Comparison of ENCODE assay signal across 24 cellular contexts in the genomic region with DNA sequence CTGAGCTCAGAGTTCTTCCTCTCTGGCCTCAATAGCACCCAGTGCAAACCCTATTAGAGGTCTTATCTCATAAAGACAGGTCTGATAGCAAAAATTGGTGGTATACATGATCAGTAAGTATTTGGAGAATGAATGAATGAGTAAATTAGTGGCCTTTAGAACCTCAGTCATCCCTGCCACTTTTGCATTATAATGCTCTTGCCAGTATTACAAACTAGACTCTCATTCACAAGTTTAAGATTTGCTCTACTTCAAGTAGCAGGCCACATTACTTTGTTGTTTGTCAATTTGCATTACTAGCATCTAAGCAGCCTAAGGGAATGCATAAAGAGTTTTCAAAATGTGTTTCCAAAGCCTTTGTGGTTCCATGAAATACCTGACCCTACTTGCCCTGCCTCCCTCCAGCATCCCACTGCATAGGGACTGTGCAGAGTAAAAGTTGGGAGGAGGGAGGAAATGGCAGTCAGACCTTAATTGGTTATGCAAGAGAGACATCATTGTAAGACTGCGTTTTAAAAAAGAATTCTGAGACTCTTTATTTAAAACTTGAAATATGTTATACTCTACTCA. TPM values are rescaled to one million over a fixed set of nuclear protein-coding genes. Genes with fewer than 3 reads are reported as not detected.
A peak's percentile ranks its signal among the peaks of the same experiment; 100 is the strongest.
DNase-seq lines count a peak whose midpoint lies in the region; ATAC-seq, FAIRE-seq and TF ChIP-seq lines count a peak whose summit lies in the region.
"Had no signal": no experiment of that assay in that cellular context is flagged by ENCODE, and none has a peak within 500 bp of the region (broad histone marks: within the 10 kb centered on the region; RNA-seq: fewer than 3 reads in every experiment).

No MANE protein-coding gene starts in this region.

- DNase-seq in HAP-1 (ENCODE audit: low spot score in 2 of 2): peak; percentile 61 to 73
- DNase-seq in GM12878 (ENCODE audit: low read depth, low spot score): no peak
- no peak for DNase-seq in NCI-H1436 (lab: John Stamatoyannopoulos, UW)
- DNase-seq in stimulated activated CD8-positive, alpha-beta memory T cell treated with anti-CD3 and anti-CD28 coated beads, Interleukin-4, amount 100 ng/mL, for 48 hours: no peak
- no peak for DNase-seq in superior temporal gyrus (ENCODE audit: extremely low spot score)
- DNase-seq: 8988T; ACHN; AML-193; BE2C; Calu3; CD4-positive, alpha-beta T cell; CD8-positive, alpha-beta memory T cell; COR-L47; DMS53; DMS79 treated with DMSO at 0.1 percent for 48 hours; GF-D8; GM23248; H9; HFFc6 had no signal

- H3K36me3 ChIP-seq in HAP-1 (replicated peaks): no peaks in the 10 kb centered on the region
- H3K36me3 ChIP-seq in GM12878 (ENCODE audit: control insufficient read depth in 2 of 2, insufficient read depth in 2 of 2, low read length in 1 of 2): no peaks in the 10 kb centered on the region
- H3K36me3 ChIP-seq: BE2C; BLaER1 treated with 17β-estradiol and CSF1 and Interleukin-3, amounts not matched to agents 10 nM and 100 nM had no signal

- BruUV-seq in GM12878 (replicated peaks; lab: Mats Ljungman, UMichigan): no TSS peak

- H2AFZ ChIP-seq in GM12878 (ENCODE audit: control insufficient read depth, low read depth, low read length): peak overlapping the region; percentile 19
- H2AFZ ChIP-seq: GM23248 had no signal

- no peak for TF ChIP-seq CTCF in GM12878 (IDR thresholded peaks at IDR 0.05 in 2 of 3, conservative IDR thresholded peaks at IDR 0.05 in 1 of 3; ENCODE audit: control insufficient read depth in 2 of 3, extremely low read depth in 1 of 3, insufficient read depth in 1 of 3, low read depth in 3 of 3, low read length in 3 of 3)
- no peak for TF ChIP-seq CTCF in nephron (IDR thresholded peaks at IDR 0.05; ENCODE audit: unreplicated experiment in 3 of 3)

- H3K9ac ChIP-seq in GM12878 (ENCODE audit: control insufficient read depth, insufficient read depth, low read length): no peak overlapping the region
- H3K9ac ChIP-seq: BLaER1 treated with 17β-estradiol and CSF1 and Interleukin-3, amounts not matched to agents 10 nM and 100 nM; GM23248 had no signal

- no peak for TF ChIP-seq POLR2A in GM12878 (IDR thresholded peaks at IDR 0.05; ENCODE audit: low read depth, low read length)

- RAD21 ChIA-PET in GM12878 (lab: Charles Lee; ENCODE audit: unreplicated experiment): interaction anchor here (0.5 to 2.8 kb wide), 3 partner anchors 8 to 114 kb away, joined by 3 to 19 read pairs (median 4); partner anchors contain the start of gene ING3

- SMC1A ChIA-PET in GM12878 (lab: Charles Lee; ENCODE audit: uncharacterized antibody, unreplicated experiment): interaction anchor here (0.6 to 8.7 kb wide), 8 partner anchors 11 to 44 kb away, joined by 3 to 122 read pairs (median 6); partner anchors contain the start of gene TSPAN12

- CTCF ChIA-PET in GM12878 (lab: Yijun Ruan, JAX): interaction anchor here (1.0 to 4.2 kb wide), 4 partner anchors 14 to 44 kb away, joined by 3 to 35 read pairs (median 6); no protein-coding TSS in a partner anchor

- no peak for TF ChIP-seq RAD21 in GM12878 (IDR thresholded peaks at IDR 0.05; ENCODE audit: insufficient read depth, low read depth, low read length)

- ATAC-seq in GM12878: no peak
- ATAC-seq: A549 had no signal

- in situ Hi-C loops in HAP-1 (cut with MboI; ENCODE audit: low sequenced_read_pairs): no loop called here
- in situ Hi-C loops in GM12878 (cut with MboI): no loop called here

- no peaks in the 10 kb centered on the region for H3K27me3 Mint-ChIP-seq in nephron (ENCODE audit: low read depth)

- H3K27ac ChIP-seq in GM12878 (ENCODE audit: control insufficient read depth, insufficient read depth): peak overlapping the region; percentile 12; the same call in 1 of the 2 replicates
- H3K27ac ChIP-seq: A549; BLaER1 treated with 17β-estradiol and CSF1 and Interleukin-3, amounts not matched to agents 10 nM and 100 nM; GM23248 had no signal

- H3K9me3 Mint-ChIP-seq in nephron: no peaks in the 10 kb centered on the region
- H3K9me3 Mint-ChIP-seq: CD4-positive, alpha-beta T cell; CD8-positive, alpha-beta memory T cell; H9; HFFc6 had no signal

- H3K9me3 ChIP-seq in HAP-1 (no peaks in the 10 kb centered on the region), GM12878 (replicated peaks; ENCODE audit: control insufficient read depth, insufficient read depth, low read length) (no peaks in the 10 kb centered on the region)
- H3K9me3 ChIP-seq: A549; BE2C; BLaER1 treated with 17β-estradiol and CSF1 and Interleukin-3, amounts not matched to agents 10 nM and 100 nM had no signal

- no peak for TF ChIP-seq EP300 in GM12878 (IDR thresholded peaks at IDR 0.05; ENCODE audit: borderline replicate concordance in 1 of 2, control insufficient read depth in 1 of 2, low read depth in 2 of 2, low read length in 2 of 2)

- no peaks in the 10 kb centered on the region for H3K79me2 ChIP-seq in GM12878 (ENCODE audit: control insufficient read depth, insufficient read depth, low read length)

- no peaks in the 10 kb centered on the region for H4K20me1 ChIP-seq in GM12878 (ENCODE audit: control insufficient read depth, insufficient read depth)
- H4K20me1 ChIP-seq: BLaER1 treated with 17β-estradiol and CSF1 and Interleukin-3, amounts not matched to agents 10 nM and 100 nM had no signal

- peak overlapping the region in 2 of 3 experiments; percentile 12 to 79 for H3K27ac Mint-ChIP-seq in nephron
- H3K27ac Mint-ChIP-seq: CD14-positive monocyte; CD4-positive, alpha-beta T cell; CD8-positive, alpha-beta memory T cell; H9; HFFc6 had no signal

- intact Hi-C loops in GM12878 (cut with micrococcal nuclease; ENCODE audit: unreplicated experiment): no loop called here

- POLR2A ChIA-PET in GM12878 (lab: Charles Lee): interaction anchor here (0.5 to 4.5 kb wide), 4 partner anchors 14 to 29 kb away, joined by 3 to 16 read pairs (median 5); no protein-coding TSS in a partner anchor

- H3K4me2 ChIP-seq in GM12878 (ENCODE audit: control insufficient read depth, insufficient read depth): no peak overlapping the region
- H3K4me2 ChIP-seq: A549; BLaER1 treated with 17β-estradiol and CSF1 and Interleukin-3, amounts not matched to agents 10 nM and 100 nM had no signal

- H3K27me3 ChIP-seq in HAP-1 (ENCODE audit: low read depth) (no peaks in the 10 kb centered on the region), GM12878 (replicated peaks in 1 of 2; ENCODE audit: control insufficient read depth in 2 of 2, insufficient read depth in 2 of 2, low read length in 1 of 2) (no peaks in the 10 kb centered on the region)
- H3K27me3 ChIP-seq: BE2C; BLaER1 treated with 17β-estradiol and CSF1 and Interleukin-3, amounts not matched to agents 10 nM and 100 nM had no signal

- H3K4me3 Mint-ChIP-seq in nephron: no peak overlapping the region
- H3K4me3 Mint-ChIP-seq: CD14-positive monocyte; CD4-positive, alpha-beta T cell; CD8-positive, alpha-beta memory T cell; H9; HFFc6 had no signal

- H3K4me1 ChIP-seq in HAP-1 (peaks cover 16% of the 10 kb centered on the region), GM12878 (ENCODE audit: control insufficient read depth, insufficient read depth, low read length) (peaks cover 7% of the 10 kb centered on the region; the same call in 1 of the 2 replicates)
- H3K4me1 ChIP-seq: A549, BE2C had no signal

- WGBS in GM12878 (ENCODE audit: insufficient coverage, insufficient replicate concordance, low lambda C conversion rate, missing lambda C conversion rate): 48% methylated on average over 1 of the region's 1 CpG

- FAIRE-seq in GM12878 (lab: Jason Lieb, UNC): peak; percentile 18
- FAIRE-seq: A549 had no signal

- no peak overlapping the region for H3K4me3 ChIP-seq in HAP-1
- H3K4me3 ChIP-seq in GM12878: no peak overlapping the region
- H3K4me3 ChIP-seq: A549; BLaER1 treated with 17β-estradiol and CSF1 and Interleukin-3, amounts not matched to agents 10 nM and 100 nM; GM23248 had no signal

- peaks cover 17% of the 10 kb centered on the region for H3K4me1 Mint-ChIP-seq in nephron
- H3K4me1 Mint-ChIP-seq: CD14-positive monocyte; CD8-positive, alpha-beta memory T cell had no signal

- peaks cover 64% of the 10 kb centered on the region for H3K36me3 Mint-ChIP-seq in nephron (ENCODE audit: low read depth)
- H3K36me3 Mint-ChIP-seq: CD14-positive monocyte; CD8-positive, alpha-beta memory T cell had no signal

TF ChIP-seq in GM12878, 131 proteins besides CTCF, POLR2A, EP300 and RAD21:
- TF ChIP-seq ZNF24 (IDR thresholded peaks at IDR 0.05) (0 out of 2 replicates have a peak, but pooled peaks have one; percentile 51), NRF1 (conservative IDR thresholded peaks at IDR 0.05; ENCODE audit: low read depth, low read length) (no peak)

RNA-seq across cellular contexts. Expression of gene TSPAN12, which starts 21.3 kb away (rescaled TPM):
- 51.8 and 55.1 TPM in 2 replicates for total RNA-seq in GM12878 (2013; cell fraction: nucleolus; rRNA removed)
- total RNA-seq in GM12878 (2014; rRNA removed) (1.5 and 1.6 TPM in 2 replicates), GM12878 (2014; rRNA removed; fragmentation: Illumina TruSeq; extraction: Trizol) (0.67 and 0.78 TPM in 2 replicates), GM12878 (2021) (1.3 and 1.9 TPM in 2 replicates)
- polyA plus RNA-seq in GM12878 (2011; ENCODE audit: low read depth): 2.2 TPM
- polyA plus RNA-seq in GM12878 (2011; rRNA removed) (110 and 170 TPM in 2 replicates), GM12878 (2014; fragmentation: Illumina TruSeq; extraction: Trizol) (1.2 and 2.1 TPM in 2 replicates), GM12878 (2014; fragmentation: Nextera tagmentation; extraction: Ambion mirVana) (1 to 10 TPM in 1 of 2 experiments, under 1 TPM in 1; 0.75 to 1.3 TPM), GM12878 (2014; rRNA removed) (0.74 and 1.3 TPM in 2 replicates), GM12878 (2016; fragmentation: Nextera tagmentation; extraction: Ambion mirVana) (1 to 10 TPM; 2.0 to 2.2 TPM)
- polyA plus RNA-seq in GM12878 (2011; cell fraction: cytosol; rRNA removed): 42.5 and 49.2 TPM in 2 replicates
- polyA plus RNA-seq in GM12878 (2011; cell fraction: nucleus; rRNA removed): 58.2 and 70.6 TPM in 2 replicates
- polyA plus RNA-seq in GM12878 (2012): 2.7 and 5.7 TPM in 2 replicates
- polyA minus RNA-seq in GM12878 (2011; rRNA and poly(A)+ RNA removed): 260 and 359 TPM in 2 replicates
- polyA minus RNA-seq in GM12878 (2011; cell fraction: cytosol; rRNA and poly(A)+ RNA removed): 41.4 and 43.4 TPM in 2 replicates
- polyA minus RNA-seq in GM12878 (2011; cell fraction: nucleus; rRNA and poly(A)+ RNA removed): 56.7 and 70.8 TPM in 2 replicates
- total RNA-seq: CD4-positive, alpha-beta T cell; CD8-positive, alpha-beta memory T cell; G401 had no signal
- polyA plus RNA-seq: CD14-positive monocyte; CD8-positive, alpha-beta memory T cell had no signal

Comparison
In these comparisons a context has a peak if more than half of its experiments do, and no peak if none do; other contexts are left out.
1. DNase-seq: peak in HAP-1 (2 of 2); none in GM12878 (single experiment), NCI-H1436 (single experiment), stimulated activated CD8-positive, alpha-beta memory T cell treated with anti-CD3 and anti-CD28 coated beads, Interleukin-4, amount 100 ng/mL, for 48 hours (single experiment) and superior temporal gyrus (single experiment).